In the genomic region with DNA sequence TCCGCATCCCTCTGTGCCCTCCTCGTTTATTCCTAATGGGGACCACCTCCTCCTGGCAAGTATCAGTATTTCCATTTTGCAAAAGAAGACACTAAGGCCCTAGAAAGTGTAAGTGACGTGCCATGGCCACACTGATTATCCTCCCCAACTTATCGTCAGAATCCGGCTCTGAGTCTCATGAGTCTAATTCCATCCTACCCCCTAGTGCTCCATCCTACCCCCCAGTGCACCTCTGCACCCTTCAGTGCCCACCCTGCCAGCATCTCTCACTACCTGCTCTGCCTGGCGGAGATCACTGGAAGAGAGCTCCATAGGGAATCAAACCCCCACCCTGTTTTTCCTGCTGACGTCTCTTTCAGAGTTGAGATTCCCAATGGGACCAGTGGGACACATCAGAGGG, we compare ENCODE assay signal across 17 cellular contexts.
"Had no signal": no experiment of that assay in that cellular context is flagged by ENCODE, and none has a peak within 500 bp of the region (broad histone marks: within the 10 kb centered on the region; RNA-seq: fewer than 3 reads in every experiment).

No MANE protein-coding gene starts in this region.

- H3K27me3 ChIP-seq: vagina had no signal

- H3K4me3 ChIP-seq: lung, vagina had no signal

- DNase-seq: activated B cell treated with CpG ODN at 0.5 μM for 24 hours; activated CD4-positive, alpha-beta T cell treated with anti-CD3 and anti-CD28 coated beads for 36 hours; activated CD4-positive, alpha-beta T cell treated with anti-CD3 and anti-CD28 coated beads, Interleukin-2, amount 50 U/mL, for 4 hours; activated effector memory CD4-positive, alpha-beta T cell treated with Interleukin-2 at 50 U/mL for 16 hours; activated naive CD4-positive, alpha-beta T cell treated with anti-CD3 and anti-CD28 coated beads for 36 hours; activated naive CD8-positive, alpha-beta T cell treated with anti-CD3 and anti-CD28 coated beads, Interleukin-2, amount 10 ng/mL, durations not matched to agents 7 days and 5 days; activated T-cell treated with anti-CD3 and anti-CD28 coated beads, Interleukin-2, amount 50 U/mL, for 72 hours; amniotic stem cell; midbrain; nephron progenitor cell; occipital lobe; retina; stimulated activated CD4-positive, alpha-beta T cell treated with anti-CD3 and anti-CD28 coated beads, Interleukin-4, amount 100 ng/mL, for 4 hours; T1000; trophoblast cell had no signal

- H3K9me3 ChIP-seq: vagina had no signal

- H3K27ac ChIP-seq: vagina had no signal
